1 cellular context compared by ENCODE assay signal in genomic region chr18:59266876-59267510, GRCh38.
TF ChIP-seq lines count a peak whose summit lies in the region.

No MANE protein-coding gene starts in this region.

TF ChIP-seq in HEK293, 187 proteins besides CTCF, POLR2A, EP300 and RAD21 (continued from another document):
- TF ChIP-seq, protein P1, sequence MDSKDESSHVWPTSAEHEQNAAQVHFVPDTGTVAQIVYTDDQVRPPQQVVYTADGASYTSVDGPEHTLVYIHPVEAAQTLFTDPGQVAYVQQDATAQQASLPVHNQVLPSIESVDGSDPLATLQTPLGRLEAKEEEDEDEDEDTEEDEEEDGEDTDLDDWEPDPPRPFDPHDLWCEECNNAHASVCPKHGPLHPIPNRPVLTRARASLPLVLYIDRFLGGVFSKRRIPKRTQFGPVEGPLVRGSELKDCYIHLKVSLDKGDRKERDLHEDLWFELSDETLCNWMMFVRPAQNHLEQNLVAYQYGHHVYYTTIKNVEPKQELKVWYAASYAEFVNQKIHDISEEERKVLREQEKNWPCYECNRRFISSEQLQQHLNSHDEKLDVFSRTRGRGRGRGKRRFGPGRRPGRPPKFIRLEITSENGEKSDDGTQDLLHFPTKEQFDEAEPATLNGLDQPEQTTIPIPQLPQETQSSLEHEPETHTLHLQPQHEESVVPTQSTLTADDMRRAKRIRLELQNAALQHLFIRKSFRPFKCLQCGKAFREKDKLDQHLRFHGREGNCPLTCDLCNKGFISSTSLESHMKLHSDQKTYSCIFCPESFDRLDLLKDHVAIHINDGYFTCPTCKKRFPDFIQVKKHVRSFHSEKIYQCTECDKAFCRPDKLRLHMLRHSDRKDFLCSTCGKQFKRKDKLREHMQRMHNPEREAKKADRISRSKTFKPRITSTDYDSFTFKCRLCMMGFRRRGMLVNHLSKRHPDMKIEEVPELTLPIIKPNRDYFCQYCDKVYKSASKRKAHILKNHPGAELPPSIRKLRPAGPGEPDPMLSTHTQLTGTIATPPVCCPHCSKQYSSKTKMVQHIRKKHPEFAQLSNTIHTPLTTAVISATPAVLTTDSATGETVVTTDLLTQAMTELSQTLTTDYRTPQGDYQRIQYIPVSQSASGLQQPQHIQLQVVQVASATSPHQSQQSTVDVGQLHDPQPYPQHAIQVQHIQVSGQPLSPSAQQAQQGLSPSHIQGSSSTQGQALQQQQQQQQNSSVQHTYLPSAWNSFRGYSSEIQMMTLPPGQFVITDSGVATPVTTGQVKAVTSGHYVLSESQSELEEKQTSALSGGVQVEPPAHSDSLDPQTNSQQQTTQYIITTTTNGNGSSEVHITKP (tag by site-specific recombination; IDR thresholded peaks at IDR 0.05), result peak; percentile 58
- TF ChIP-seq HOXC10 (CRISPR knock-in tag; IDR thresholded peaks at IDR 0.05), result no peak
- no peak for TF ChIP-seq GLI2 (tag by site-specific recombination; IDR thresholded peaks at IDR 0.05; ENCODE audit: borderline replicate concordance, low read depth)
- TF ChIP-seq SALL2 (tag by site-specific recombination; IDR thresholded peaks at IDR 0.05; ENCODE audit: borderline replicate concordance), result no peak
- no peak for TF ChIP-seq ZNF354C (tag by site-specific recombination; IDR thresholded peaks at IDR 0.05; ENCODE audit: borderline replicate concordance, low read depth)
- peak; percentile 67; the same call in 1 of the 2 replicates for TF ChIP-seq IKZF3 (tag by site-specific recombination; IDR thresholded peaks at IDR 0.05)
- TF ChIP-seq ZNF660 (tag by site-specific recombination; IDR thresholded peaks at IDR 0.05), result no peak
